In genomic region chr2:151771599-151772358, GRCh38 we compare ENCODE assay signal across 8 cellular contexts. TPM values are rescaled to one million over a fixed set of nuclear protein-coding genes. Genes with fewer than 3 reads are reported as not detected.
DNase-seq lines count a peak whose midpoint lies in the region; ATAC-seq, FAIRE-seq and TF ChIP-seq lines count a peak whose summit lies in the region.

No MANE protein-coding gene starts in this region.

- H3K27me3 ChIP-seq in Peyer's patch: no peaks in the 10 kb centered on the region
- no peaks in the 10 kb centered on the region for H3K27me3 ChIP-seq in dorsolateral prefrontal cortex

- no peaks in the 10 kb centered on the region for H3K36me3 ChIP-seq in Peyer's patch

- intact Hi-C loops in dorsolateral prefrontal cortex (cut with DNase I): no loop called here

- peaks cover 0 to 13% (median 4%) of the 10 kb centered on the region in 4 donors for H3K4me1 ChIP-seq in Peyer's patch

- peak in 2 of 3 donors; percentile 83 to 87 for DNase-seq in Peyer's patch
- DNase-seq in omental fat pad (ENCODE audit: low spot score): no peak
- no peak for DNase-seq in D721Med (ENCODE audit: insufficient read length, low spot score)
- no peak for DNase-seq in SW480 (ENCODE audit: low spot score)
- DNase-seq in dorsolateral prefrontal cortex: no peak
- no peak for DNase-seq in NCI-H345 (lab: John Stamatoyannopoulos, UW)

- TF ChIP-seq CTCF in Peyer's patch (IDR thresholded peaks at IDR 0.05) (no peak), omental fat pad (IDR thresholded peaks at IDR 0.05) (no peak), D721Med (IDR thresholded peaks at IDR 0.05; ENCODE audit: insufficient read depth, missing control alignments) (no peak), dorsolateral prefrontal cortex (IDR thresholded peaks at IDR 0.05 in 54 of 56, conservative IDR thresholded peaks at IDR 0.05 in 2 of 56; ENCODE audit: low read depth in 1 of 56, partially characterized antibody in 56 of 56) (no peak)

- peak overlapping the region in 2 of 4 donors; percentile 34 to 68 for H3K27ac ChIP-seq in Peyer's patch
- H3K27ac ChIP-seq in dorsolateral prefrontal cortex: no peak overlapping the region

- no peak for FAIRE-seq in D721Med (lab: Jason Lieb, UNC)

- H3K4me3 ChIP-seq in Peyer's patch: no peak overlapping the region
- no peak overlapping the region for H3K4me3 ChIP-seq in dorsolateral prefrontal cortex

- no peaks in the 10 kb centered on the region for H3K9me3 ChIP-seq in Peyer's patch

- no peak for TF ChIP-seq POLR2A in Peyer's patch (IDR thresholded peaks at IDR 0.05)

- ATAC-seq in GM18519 (IDR thresholded peaks at IDR 0.05; ENCODE audit: low FRiP score, unreplicated experiment): peak; percentile 76
- ATAC-seq in HG02623 (IDR thresholded peaks at IDR 0.05; ENCODE audit: unreplicated experiment): peak; percentile 95
- peak; percentile 39 for ATAC-seq in omental fat pad (ENCODE audit: low FRiP score)

RNA-seq across cellular contexts. Expression of gene NEB, which starts 37.5 kb away (rescaled TPM):
- total RNA-seq in Peyer's patch (1 to 10 TPM; 2.7 to 5.1 (median 4.2) TPM), omental fat pad (1 to 10 TPM; 1.2 to 3.6 (median 2.3) TPM), dorsolateral prefrontal cortex (10 to 100 TPM in 4 of 120 experiments, 1 to 10 TPM in 116; 1.4 to 17.5 (median 4.7) TPM)

RNA-seq across cellular contexts. Expression of gene ARL5A, which starts 56.4 kb away (rescaled TPM):
- 10 to 100 TPM; 34.7 to 85.5 (median 56.5) TPM for total RNA-seq in Peyer's patch
- 10 to 100 TPM; 44.2 to 63.5 (median 55.0) TPM for total RNA-seq in omental fat pad
- 10 to 100 TPM; 32.5 to 67.6 (median 45.8) TPM for total RNA-seq in dorsolateral prefrontal cortex

Comparison
In these comparisons a context has a peak if more than half of its experiments do, and no peak if none do; other contexts are left out.
1. ATAC-seq: peak in every context shown above with its lines; median percentile 95 in HG02623; 76 in GM18519; 39 in omental fat pad.
2. DNase-seq: peak in Peyer's patch (2 of 3); none in omental fat pad (single experiment), D721Med (single experiment), SW480 (single experiment), dorsolateral prefrontal cortex (0 of 10) and NCI-H345 (single experiment).